Comparison of ENCODE assay signal across 1 cellular context in genomic region chr6:21003780-21004541, GRCh38.
TF ChIP-seq lines count a peak whose summit lies in the region.

No MANE protein-coding gene starts in this region.

TF ChIP-seq in HepG2, 621 proteins besides CTCF, POLR2A, EP300 and RAD21 (continued from another document and continues in another):
- no peak for TF ChIP-seq ZNF432 (CRISPR knock-in tag; IDR thresholded peaks at IDR 0.05; ENCODE audit: borderline replicate concordance)
- TF ChIP-seq HNRNPUL1 (IDR thresholded peaks at IDR 0.05; ENCODE audit: low read depth, low read length), result no peak
- TF ChIP-seq ZNF720 (CRISPR knock-in tag; IDR thresholded peaks at IDR 0.05), result no peak
- no peak for TF ChIP-seq ZIK1 (CRISPR knock-in tag; IDR thresholded peaks at IDR 0.05; ENCODE audit: borderline replicate concordance, low read depth)
- TF ChIP-seq NFKBIZ (CRISPR knock-in tag; IDR thresholded peaks at IDR 0.05), result peak; percentile 85
- no peak for TF ChIP-seq ZNF292 (CRISPR knock-in tag; IDR thresholded peaks at IDR 0.05; ENCODE audit: borderline replicate concordance, low read depth)
- TF ChIP-seq, protein P1, sequence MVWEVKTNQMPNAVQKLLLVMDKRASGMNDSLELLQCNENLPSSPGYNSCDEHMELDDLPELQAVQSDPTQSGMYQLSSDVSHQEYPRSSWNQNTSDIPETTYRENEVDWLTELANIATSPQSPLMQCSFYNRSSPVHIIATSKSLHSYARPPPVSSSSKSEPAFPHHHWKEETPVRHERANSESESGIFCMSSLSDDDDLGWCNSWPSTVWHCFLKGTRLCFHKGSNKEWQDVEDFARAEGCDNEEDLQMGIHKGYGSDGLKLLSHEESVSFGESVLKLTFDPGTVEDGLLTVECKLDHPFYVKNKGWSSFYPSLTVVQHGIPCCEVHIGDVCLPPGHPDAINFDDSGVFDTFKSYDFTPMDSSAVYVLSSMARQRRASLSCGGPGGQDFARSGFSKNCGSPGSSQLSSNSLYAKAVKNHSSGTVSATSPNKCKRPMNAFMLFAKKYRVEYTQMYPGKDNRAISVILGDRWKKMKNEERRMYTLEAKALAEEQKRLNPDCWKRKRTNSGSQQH (CRISPR knock-in tag; IDR thresholded peaks at IDR 0.05; ENCODE audit: low read depth), result no peak
- no peak for TF ChIP-seq ZNF766 (CRISPR knock-in tag; IDR thresholded peaks at IDR 0.05; ENCODE audit: borderline replicate concordance)
- TF ChIP-seq ZNF367 (CRISPR knock-in tag; IDR thresholded peaks at IDR 0.05; ENCODE audit: borderline replicate concordance), result no peak
- peak; percentile 69; the same call in 1 of the 2 replicates for TF ChIP-seq MEF2D (CRISPR knock-in tag; IDR thresholded peaks at IDR 0.05)
- TF ChIP-seq KMT2A (CRISPR knock-in tag; IDR thresholded peaks at IDR 0.05), result no peak
- TF ChIP-seq MBD4 (IDR thresholded peaks at IDR 0.05; ENCODE audit: borderline replicate concordance, low read length), result peak; percentile 93; the same call in 1 of the 2 replicates
- TF ChIP-seq, protein P2, sequence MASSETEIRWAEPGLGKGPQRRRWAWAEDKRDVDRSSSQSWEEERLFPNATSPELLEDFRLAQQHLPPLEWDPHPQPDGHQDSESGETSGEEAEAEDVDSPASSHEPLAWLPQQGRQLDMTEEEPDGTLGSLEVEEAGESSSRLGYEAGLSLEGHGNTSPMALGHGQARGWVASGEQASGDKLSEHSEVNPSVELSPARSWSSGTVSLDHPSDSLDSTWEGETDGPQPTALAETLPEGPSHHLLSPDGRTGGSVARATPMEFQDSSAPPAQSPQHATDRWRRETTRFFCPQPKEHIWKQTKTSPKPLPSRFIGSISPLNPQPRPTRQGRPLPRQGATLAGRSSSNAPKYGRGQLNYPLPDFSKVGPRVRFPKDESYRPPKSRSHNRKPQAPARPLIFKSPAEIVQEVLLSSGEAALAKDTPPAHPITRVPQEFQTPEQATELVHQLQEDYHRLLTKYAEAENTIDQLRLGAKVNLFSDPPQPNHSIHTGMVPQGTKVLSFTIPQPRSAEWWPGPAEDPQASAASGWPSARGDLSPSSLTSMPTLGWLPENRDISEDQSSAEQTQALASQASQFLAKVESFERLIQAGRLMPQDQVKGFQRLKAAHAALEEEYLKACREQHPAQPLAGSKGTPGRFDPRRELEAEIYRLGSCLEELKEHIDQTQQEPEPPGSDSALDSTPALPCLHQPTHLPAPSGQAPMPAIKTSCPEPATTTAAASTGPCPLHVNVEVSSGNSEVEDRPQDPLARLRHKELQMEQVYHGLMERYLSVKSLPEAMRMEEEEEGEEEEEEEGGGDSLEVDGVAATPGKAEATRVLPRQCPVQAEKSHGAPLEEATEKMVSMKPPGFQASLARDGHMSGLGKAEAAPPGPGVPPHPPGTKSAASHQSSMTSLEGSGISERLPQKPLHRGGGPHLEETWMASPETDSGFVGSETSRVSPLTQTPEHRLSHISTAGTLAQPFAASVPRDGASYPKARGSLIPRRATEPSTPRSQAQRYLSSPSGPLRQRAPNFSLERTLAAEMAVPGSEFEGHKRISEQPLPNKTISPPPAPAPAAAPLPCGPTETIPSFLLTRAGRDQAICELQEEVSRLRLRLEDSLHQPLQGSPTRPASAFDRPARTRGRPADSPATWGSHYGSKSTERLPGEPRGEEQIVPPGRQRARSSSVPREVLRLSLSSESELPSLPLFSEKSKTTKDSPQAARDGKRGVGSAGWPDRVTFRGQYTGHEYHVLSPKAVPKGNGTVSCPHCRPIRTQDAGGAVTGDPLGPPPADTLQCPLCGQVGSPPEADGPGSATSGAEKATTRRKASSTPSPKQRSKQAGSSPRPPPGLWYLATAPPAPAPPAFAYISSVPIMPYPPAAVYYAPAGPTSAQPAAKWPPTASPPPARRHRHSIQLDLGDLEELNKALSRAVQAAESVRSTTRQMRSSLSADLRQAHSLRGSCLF (CRISPR knock-in tag; IDR thresholded peaks at IDR 0.05; ENCODE audit: borderline replicate concordance), result no peak
- no peak for TF ChIP-seq PREB (CRISPR knock-in tag; IDR thresholded peaks at IDR 0.05)
- no peak for TF ChIP-seq ZFP36L2 (CRISPR knock-in tag; IDR thresholded peaks at IDR 0.05)
- TF ChIP-seq SMYD3 (CRISPR knock-in tag; IDR thresholded peaks at IDR 0.05), result no peak
- peak; percentile 55; the same call in 1 of the 2 replicates for TF ChIP-seq ZKSCAN8 (CRISPR knock-in tag; IDR thresholded peaks at IDR 0.05; ENCODE audit: borderline replicate concordance)
- TF ChIP-seq DR1 (CRISPR knock-in tag; IDR thresholded peaks at IDR 0.05), result no peak
- TF ChIP-seq CREBL2 (CRISPR knock-in tag; IDR thresholded peaks at IDR 0.05; ENCODE audit: borderline replicate concordance), result no peak
- no peak for TF ChIP-seq DNMT1 (CRISPR knock-in tag; IDR thresholded peaks at IDR 0.05)
- TF ChIP-seq FOXM1 (CRISPR knock-in tag; IDR thresholded peaks at IDR 0.05), result no peak
- no peak for TF ChIP-seq ZNF574 (CRISPR knock-in tag; IDR thresholded peaks at IDR 0.05)
- TF ChIP-seq RARG (CRISPR knock-in tag; IDR thresholded peaks at IDR 0.05; ENCODE audit: low read depth), result no peak
- TF ChIP-seq ZNF235 (CRISPR knock-in tag; IDR thresholded peaks at IDR 0.05; ENCODE audit: borderline replicate concordance), result no peak
- TF ChIP-seq, protein P3, sequence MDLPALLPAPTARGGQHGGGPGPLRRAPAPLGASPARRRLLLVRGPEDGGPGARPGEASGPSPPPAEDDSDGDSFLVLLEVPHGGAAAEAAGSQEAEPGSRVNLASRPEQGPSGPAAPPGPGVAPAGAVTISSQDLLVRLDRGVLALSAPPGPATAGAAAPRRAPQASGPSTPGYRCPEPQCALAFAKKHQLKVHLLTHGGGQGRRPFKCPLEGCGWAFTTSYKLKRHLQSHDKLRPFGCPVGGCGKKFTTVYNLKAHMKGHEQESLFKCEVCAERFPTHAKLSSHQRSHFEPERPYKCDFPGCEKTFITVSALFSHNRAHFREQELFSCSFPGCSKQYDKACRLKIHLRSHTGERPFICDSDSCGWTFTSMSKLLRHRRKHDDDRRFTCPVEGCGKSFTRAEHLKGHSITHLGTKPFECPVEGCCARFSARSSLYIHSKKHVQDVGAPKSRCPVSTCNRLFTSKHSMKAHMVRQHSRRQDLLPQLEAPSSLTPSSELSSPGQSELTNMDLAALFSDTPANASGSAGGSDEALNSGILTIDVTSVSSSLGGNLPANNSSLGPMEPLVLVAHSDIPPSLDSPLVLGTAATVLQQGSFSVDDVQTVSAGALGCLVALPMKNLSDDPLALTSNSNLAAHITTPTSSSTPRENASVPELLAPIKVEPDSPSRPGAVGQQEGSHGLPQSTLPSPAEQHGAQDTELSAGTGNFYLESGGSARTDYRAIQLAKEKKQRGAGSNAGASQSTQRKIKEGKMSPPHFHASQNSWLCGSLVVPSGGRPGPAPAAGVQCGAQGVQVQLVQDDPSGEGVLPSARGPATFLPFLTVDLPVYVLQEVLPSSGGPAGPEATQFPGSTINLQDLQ (CRISPR knock-in tag; IDR thresholded peaks at IDR 0.05), result no peak
- no peak for TF ChIP-seq ZNF704 (CRISPR knock-in tag; IDR thresholded peaks at IDR 0.05; ENCODE audit: borderline replicate concordance)
- TF ChIP-seq AGO1 (IDR thresholded peaks at IDR 0.05; ENCODE audit: low read depth, low read length, poor library complexity, severe bottlenecking), result no peak
- TF ChIP-seq NCOA5 (CRISPR knock-in tag; IDR thresholded peaks at IDR 0.05), result no peak
- no peak for TF ChIP-seq CENPT (CRISPR knock-in tag; IDR thresholded peaks at IDR 0.05; ENCODE audit: low read depth)
- TF ChIP-seq ZNF639 (CRISPR knock-in tag; conservative IDR thresholded peaks at IDR 0.05), result 0 out of 2 replicates have a peak, but pooled peaks have one; percentile 21
- no peak for TF ChIP-seq HCFC1 (IDR thresholded peaks at IDR 0.05; ENCODE audit: low read depth, low read length)
- TF ChIP-seq ZNF607 (CRISPR knock-in tag; IDR thresholded peaks at IDR 0.05; ENCODE audit: borderline replicate concordance), result no peak
- TF ChIP-seq ZNF772 (CRISPR knock-in tag; IDR thresholded peaks at IDR 0.05), result 0 out of 2 replicates have a peak, but pooled peaks have one; percentile 37
- TF ChIP-seq SNAPC2 (CRISPR knock-in tag; IDR thresholded peaks at IDR 0.05), result no peak
- no peak for TF ChIP-seq PAWR (CRISPR knock-in tag; IDR thresholded peaks at IDR 0.05; ENCODE audit: borderline replicate concordance)
- TF ChIP-seq ZNF564 (CRISPR knock-in tag; IDR thresholded peaks at IDR 0.05), result no peak
- TF ChIP-seq, protein P4, sequence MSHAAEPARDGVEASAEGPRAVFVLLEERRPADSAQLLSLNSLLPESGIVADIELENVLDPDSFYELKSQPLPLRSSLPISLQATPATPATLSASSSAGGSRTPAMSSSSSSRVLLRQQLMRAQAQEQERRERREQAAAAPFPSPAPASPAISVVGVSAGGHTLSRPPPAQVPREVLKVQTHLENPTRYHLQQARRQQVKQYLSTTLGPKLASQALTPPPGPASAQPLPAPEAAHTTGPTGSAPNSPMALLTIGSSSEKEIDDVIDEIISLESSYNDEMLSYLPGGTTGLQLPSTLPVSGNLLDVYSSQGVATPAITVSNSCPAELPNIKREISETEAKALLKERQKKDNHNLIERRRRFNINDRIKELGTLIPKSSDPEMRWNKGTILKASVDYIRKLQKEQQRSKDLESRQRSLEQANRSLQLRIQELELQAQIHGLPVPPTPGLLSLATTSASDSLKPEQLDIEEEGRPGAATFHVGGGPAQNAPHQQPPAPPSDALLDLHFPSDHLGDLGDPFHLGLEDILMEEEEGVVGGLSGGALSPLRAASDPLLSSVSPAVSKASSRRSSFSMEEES (CRISPR knock-in tag; IDR thresholded peaks at IDR 0.05), result peak; percentile 73
- peak; percentile 79; the same call in 1 of the 2 replicates for TF ChIP-seq TRIM24 (CRISPR knock-in tag; IDR thresholded peaks at IDR 0.05)
- TF ChIP-seq ZSCAN5A (CRISPR knock-in tag; IDR thresholded peaks at IDR 0.05; ENCODE audit: borderline replicate concordance), result no peak; the same call in 1 of the 2 replicates
- TF ChIP-seq PBX3 (CRISPR knock-in tag; IDR thresholded peaks at IDR 0.05; ENCODE audit: borderline replicate concordance), result no peak
- no peak for TF ChIP-seq SOX6 (IDR thresholded peaks at IDR 0.05)
- TF ChIP-seq SOX6 (CRISPR knock-in tag; IDR thresholded peaks at IDR 0.05), result peak; percentile 93
- peak; percentile 72 for TF ChIP-seq TBL1XR1 (IDR thresholded peaks at IDR 0.05; ENCODE audit: borderline replicate concordance, low read length, partially characterized antibody)
